15 cellular contexts compared by ENCODE assay signal in genomic region chr4:38802561-38803355, GRCh38. TPM values are rescaled to one million over a fixed set of nuclear protein-coding genes. Genes with fewer than 3 reads are reported as not detected.
A peak's percentile ranks its signal among the peaks of the same experiment; 100 is the strongest.
DNase-seq lines count a peak whose midpoint lies in the region; ATAC-seq, FAIRE-seq and TF ChIP-seq lines count a peak whose summit lies in the region.
"Had no signal": no experiment of that assay in that cellular context is flagged by ENCODE, and none has a peak within 500 bp of the region (broad histone marks: within the 10 kb centered on the region; RNA-seq: fewer than 3 reads in every experiment).

No MANE protein-coding gene starts in this region.

- H3K4me1 Mint-ChIP-seq in CD4-positive, alpha-beta memory T cell: peaks cover 24 to 46% (median 35%) of the 10 kb centered on the region in 4 donors
- peaks cover 38% of the 10 kb centered on the region for H3K4me1 Mint-ChIP-seq in activated naive CD8-positive, alpha-beta T cell treated with anti-CD3 and anti-CD28 coated beads, Interleukin-2, amount 50 U/mL, for 24 hours
- peaks cover 12 to 51% (median 25%) of the 10 kb centered on the region in 4 donors for H3K4me1 Mint-ChIP-seq in naive thymus-derived CD8-positive, alpha-beta T cell
- H3K4me1 Mint-ChIP-seq: neural crest cell had no signal

- H3K9me3 ChIP-seq in CD4-positive, alpha-beta memory T cell (ENCODE audit: control insufficient read depth in 1 of 2, low read length in 2 of 2): peaks cover 2 to 4% of the 10 kb centered on the region in 2 donors
- H3K9me3 ChIP-seq: adrenal gland had no signal

- H3K4me1 ChIP-seq in CD4-positive, alpha-beta memory T cell (ENCODE audit: insufficient read depth, low read length): peaks cover 25% of the 10 kb centered on the region
- H3K4me1 ChIP-seq: adrenal gland had no signal

- peak overlapping the region; percentile 36 to 95 (median 82) for H3K4me3 Mint-ChIP-seq in CD4-positive, alpha-beta memory T cell
- no peak overlapping the region for H3K4me3 Mint-ChIP-seq in activated naive CD8-positive, alpha-beta T cell treated with anti-CD3 and anti-CD28 coated beads, Interleukin-2, amount 50 U/mL, for 24 hours
- H3K4me3 Mint-ChIP-seq in naive thymus-derived CD8-positive, alpha-beta T cell: peak overlapping the region in 7 of 10 donors; percentile 10 to 92 (median 40)
- H3K4me3 Mint-ChIP-seq: neural crest cell had no signal

- DNase-seq in CD4-positive, alpha-beta memory T cell: no peak
- DNase-seq in GM12891 (ENCODE audit: insufficient read length, low spot score) (no peak), iPS-NIHi7 (ENCODE audit: extremely low spot score) (no peak), COLO829 (ENCODE audit: low spot score) (no peak)
- DNase-seq in activated naive CD8-positive, alpha-beta T cell treated with anti-CD3 and anti-CD28 coated beads, Interleukin-2, amount 50 U/mL, for 24 hours: no peak
- DNase-seq in naive thymus-derived CD8-positive, alpha-beta T cell: peak in 1 of 10 donors; percentile 18
- no peak for DNase-seq in central memory CD4-positive, alpha-beta T cell
- DNase-seq: adrenal gland, NCI-H1417, NCI-H510A had no signal

- H3K27me3 Mint-ChIP-seq in CD4-positive, alpha-beta memory T cell: no peaks in the 10 kb centered on the region
- H3K27me3 Mint-ChIP-seq in activated naive CD8-positive, alpha-beta T cell treated with anti-CD3 and anti-CD28 coated beads, Interleukin-2, amount 50 U/mL, for 24 hours: no peaks in the 10 kb centered on the region
- no peaks in the 10 kb centered on the region for H3K27me3 Mint-ChIP-seq in naive thymus-derived CD8-positive, alpha-beta T cell

- peaks cover 4 to 57% (median 42%) of the 10 kb centered on the region in 8 donors for H3K9me3 Mint-ChIP-seq in CD4-positive, alpha-beta memory T cell
- peaks cover 31% of the 10 kb centered on the region for H3K9me3 Mint-ChIP-seq in activated naive CD8-positive, alpha-beta T cell treated with anti-CD3 and anti-CD28 coated beads, Interleukin-2, amount 50 U/mL, for 24 hours
- peaks cover 9 to 55% (median 31%) of the 10 kb centered on the region in 9 donors for H3K9me3 Mint-ChIP-seq in naive thymus-derived CD8-positive, alpha-beta T cell

- H3K27ac ChIP-seq in CD4-positive, alpha-beta memory T cell (ENCODE audit: low read depth, low read length): no peak overlapping the region

- H3K36me3 ChIP-seq in CD4-positive, alpha-beta memory T cell (ENCODE audit: insufficient read depth, low read length): peaks cover 27% of the 10 kb centered on the region
- H3K36me3 ChIP-seq: adrenal gland had no signal

- peak overlapping the region in 1 of 2 donors; percentile 25 for H3K4me3 ChIP-seq in CD4-positive, alpha-beta memory T cell (ENCODE audit: low read length in 2 of 2)

- peak overlapping the region in 6 of 7 donors; percentile 3 to 78 (median 55) for H3K27ac Mint-ChIP-seq in CD4-positive, alpha-beta memory T cell
- H3K27ac Mint-ChIP-seq in activated naive CD8-positive, alpha-beta T cell treated with anti-CD3 and anti-CD28 coated beads, Interleukin-2, amount 50 U/mL, for 24 hours: peak overlapping the region; percentile 49
- peak overlapping the region in 7 of 10 donors; percentile 2 to 99 (median 60) for H3K27ac Mint-ChIP-seq in naive thymus-derived CD8-positive, alpha-beta T cell

- FAIRE-seq in GM12891 (lab: Jason Lieb, UNC): peak; percentile 87
- FAIRE-seq: islet of Langerhans, RCC 7860 had no signal

- peaks cover 55 to 59% of the 10 kb centered on the region in 2 donors for H3K36me3 Mint-ChIP-seq in CD4-positive, alpha-beta memory T cell
- peaks cover 49% of the 10 kb centered on the region for H3K36me3 Mint-ChIP-seq in activated naive CD8-positive, alpha-beta T cell treated with anti-CD3 and anti-CD28 coated beads, Interleukin-2, amount 50 U/mL, for 24 hours (ENCODE audit: low read depth)
- peaks cover 30 to 59% (median 41%) of the 10 kb centered on the region in 3 donors for H3K36me3 Mint-ChIP-seq in naive thymus-derived CD8-positive, alpha-beta T cell

- CTCF ChIA-PET in CD4-positive, alpha-beta memory T cell (lab: Charles Lee; ENCODE audit: partially characterized antibody): interaction anchor here (0.7 to 7.3 kb wide), 11 partner anchors 8 to 332 kb away, joined by 3 to 111 read pairs (median 5); partner anchors contain the start of genes TLR10 and TLR6

- no peak for ATAC-seq in activated naive CD8-positive, alpha-beta T cell treated with anti-CD3 and anti-CD28 coated beads, Interleukin-2, amount 50 U/mL, for 24 hours
- ATAC-seq in naive thymus-derived CD8-positive, alpha-beta T cell: no peak
- no peak for ATAC-seq in GM19328 (IDR thresholded peaks at IDR 0.05; ENCODE audit: unreplicated experiment)

- no peak for TF ChIP-seq POLR2A in GM12891 (IDR thresholded peaks at IDR 0.05; ENCODE audit: low read depth, low read length)

- POLR2A ChIA-PET in CD4-positive, alpha-beta memory T cell (lab: Charles Lee; ENCODE audit: partially characterized antibody): interaction anchor here (0.8 to 4.3 kb wide), 6 partner anchors 10 to 53 kb away, joined by 3 to 24 read pairs (median 6); partner anchors contain the start of genes TLR10 and TLR6
- POLR2A ChIA-PET in naive thymus-derived CD8-positive, alpha-beta T cell (lab: Charles Lee): no interaction called here

- intact Hi-C loops in CD4-positive, alpha-beta memory T cell (cut with micrococcal nuclease): loop anchor here (10.0 kb wide), 1 partner anchor 1172 kb away; the partner anchor contains the start of gene PDS5A

- H3K27me3 ChIP-seq in CD4-positive, alpha-beta memory T cell (ENCODE audit: insufficient read depth, low read length): no peaks in the 10 kb centered on the region
- H3K27me3 ChIP-seq: adrenal gland, tibial nerve had no signal

TF ChIP-seq in GM12891, 5 proteins besides CTCF, POLR2A, EP300 and RAD21:
- TF ChIP-seq POU2F2 (IDR thresholded peaks at IDR 0.05; ENCODE audit: low read depth, low read length) (no peak), POLR2AphosphoS5 (IDR thresholded peaks at IDR 0.05; ENCODE audit: low read depth, low read length) (0 out of 2 replicates have a peak, but pooled peaks have one; percentile 24), TAF1 (IDR thresholded peaks at IDR 0.05; ENCODE audit: low read depth, low read length) (no peak)
TF ChIP-seq in GM12891: peak in this region for 1.

RNA-seq across cellular contexts. Expression of gene TLR1, which starts 1.8 kb away (rescaled TPM):
- total RNA-seq in CD4-positive, alpha-beta memory T cell: 10 to 100 TPM; 20.6 to 24.3 TPM
- polyA plus RNA-seq in CD4-positive, alpha-beta memory T cell: 10 to 100 TPM; 16.2 to 19.2 TPM
- 24.5 TPM for polyA plus RNA-seq in GM12891 (2012; ENCODE audit: low read depth, missing spikeins)
- 10 to 100 TPM; 11.1 to 13.3 TPM for total RNA-seq in naive thymus-derived CD8-positive, alpha-beta T cell
- 1 to 10 TPM; 7.1 to 7.9 (median 7.4) TPM for polyA plus RNA-seq in naive thymus-derived CD8-positive, alpha-beta T cell
- total RNA-seq: neural crest cell had no signal

RNA-seq across cellular contexts. Expression of gene TLR10, which starts 20.0 kb away (rescaled TPM):
- total RNA-seq in CD4-positive, alpha-beta memory T cell: under 1 TPM; 0.20 to 0.28 TPM
- polyA plus RNA-seq in CD4-positive, alpha-beta memory T cell: 1 to 10 TPM in 1 of 2 donors, not detected in 1; 1.1 TPM
- 52.6 TPM for polyA plus RNA-seq in GM12891 (2012; ENCODE audit: low read depth, missing spikeins)
- 1 to 10 TPM; 2.0 to 2.7 TPM for total RNA-seq in naive thymus-derived CD8-positive, alpha-beta T cell
- polyA plus RNA-seq in naive thymus-derived CD8-positive, alpha-beta T cell: under 1 TPM in 2 of 3 donors, not detected in 1; 0.30 to 0.44 TPM
- total RNA-seq: neural crest cell had no signal

RNA-seq across cellular contexts. Expression of gene TLR6, which starts 53.9 kb away (rescaled TPM):
- total RNA-seq in CD4-positive, alpha-beta memory T cell: 1 to 10 TPM; 7.3 to 7.7 TPM
- under 1 TPM; 0.03 to 0.89 TPM for polyA plus RNA-seq in CD4-positive, alpha-beta memory T cell
- polyA plus RNA-seq in GM12891 (2012; ENCODE audit: low read depth, missing spikeins): 10.3 TPM
- total RNA-seq in naive thymus-derived CD8-positive, alpha-beta T cell: 1 to 10 TPM; 4.0 to 4.1 TPM
- under 1 TPM in 1 of 3 donors, not detected in 2; 0.29 TPM for polyA plus RNA-seq in naive thymus-derived CD8-positive, alpha-beta T cell
